In the genomic region with DNA sequence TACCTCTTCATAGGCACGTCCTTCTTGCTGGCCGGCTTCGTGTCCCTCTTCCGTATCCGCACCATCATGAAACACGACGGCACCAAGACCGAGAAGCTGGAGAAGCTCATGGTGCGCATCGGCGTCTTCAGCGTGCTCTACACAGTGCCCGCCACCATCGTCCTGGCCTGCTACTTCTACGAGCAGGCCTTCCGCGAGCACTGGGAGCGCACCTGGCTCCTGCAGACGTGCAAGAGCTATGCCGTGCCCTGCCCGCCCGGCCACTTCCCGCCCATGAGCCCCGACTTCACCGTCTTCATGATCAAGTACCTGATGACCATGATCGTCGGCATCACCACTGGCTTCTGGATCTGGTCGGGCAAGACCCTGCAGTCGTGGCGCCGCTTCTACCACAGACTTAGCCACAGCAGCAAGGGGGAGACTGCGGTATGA, we compare ENCODE assay signal across 13 cellular contexts. TPM values are rescaled to one million over a fixed set of nuclear protein-coding genes. Genes with fewer than 3 reads are reported as not detected.
DNase-seq lines count a peak whose midpoint lies in the region; ATAC-seq and TF ChIP-seq lines count a peak whose summit lies in the region.
"Had no signal": no experiment of that assay in that cellular context is flagged by ENCODE, and none has a peak within 500 bp of the region (broad histone marks: within the 10 kb centered on the region; RNA-seq: fewer than 3 reads in every experiment).

No MANE protein-coding gene starts in this region.

- peaks cover 10% of the 10 kb centered on the region for H3K4me1 Mint-ChIP-seq in activated naive CD8-positive, alpha-beta T cell treated with anti-CD3 and anti-CD28 coated beads for 36 hours

- DNase-seq in H7: no peak
- no peak for DNase-seq in astrocyte of the cerebellum (ENCODE audit: low read depth)
- DNase-seq in amniotic stem cell (lab: John Stamatoyannopoulos, UW): no peak
- DNase-seq in activated naive CD8-positive, alpha-beta T cell treated with anti-CD3 and anti-CD28 coated beads for 36 hours: no peak
- no peak for DNase-seq in mucosa of gallbladder (ENCODE audit: low spot score)
- DNase-seq: small intestine had no signal

- no peaks in the 10 kb centered on the region for H3K9me3 Mint-ChIP-seq in activated naive CD8-positive, alpha-beta T cell treated with anti-CD3 and anti-CD28 coated beads for 36 hours

- in situ Hi-C loops in astrocyte of the cerebellum (cut with HindIII; ENCODE audit: low sequenced_read_pairs): no loop called here

- H3K36me3 ChIP-seq in H7 (replicated peaks; ENCODE audit: control insufficient read depth, insufficient read depth, low read length) (peaks cover 6% of the 10 kb centered on the region), iPS-15b (ENCODE audit: control insufficient read depth, insufficient read depth, low read length) (peaks cover 35% of the 10 kb centered on the region), skeletal muscle tissue (ENCODE audit: control insufficient read depth in 3 of 3, insufficient read depth in 3 of 3, low read length in 3 of 3) (no peaks in the 10 kb centered on the region)
- H3K36me3 ChIP-seq: adrenal gland had no signal

- H3K9me3 ChIP-seq in iPS-15b (ENCODE audit: control insufficient read depth, insufficient read depth, low read length) (no peaks in the 10 kb centered on the region), skeletal muscle tissue (ENCODE audit: control insufficient read depth in 3 of 3, low read length in 3 of 3) (no peaks in the 10 kb centered on the region)
- H3K9me3 ChIP-seq: adrenal gland had no signal

- H3K4me3 ChIP-seq in H7 (ENCODE audit: insufficient read depth, low read depth, low read length) (peak overlapping the region; percentile 84), astrocyte of the cerebellum (ENCODE audit: low read depth, low read length) (peak overlapping the region; percentile 72), iPS-15b (ENCODE audit: low read depth, low read length) (peak overlapping the region; percentile 94), skeletal muscle tissue (ENCODE audit: low read length in 3 of 3) (peak overlapping the region; percentile 88 to 93 (median 91))
- H3K4me3 ChIP-seq: lung had no signal

- H3K4me3 Mint-ChIP-seq in activated naive CD8-positive, alpha-beta T cell treated with anti-CD3 and anti-CD28 coated beads for 36 hours: no peak overlapping the region

- TF ChIP-seq CTCF in astrocyte of the cerebellum (IDR thresholded peaks at IDR 0.05; ENCODE audit: low read depth, low read length, missing control alignments): no peak

- H3K27ac ChIP-seq in skeletal muscle tissue (ENCODE audit: low read depth, low read length): peak overlapping the region; percentile 94
- H3K27ac ChIP-seq: epithelial cell of prostate had no signal

- H3K27me3 ChIP-seq in H7 (ENCODE audit: control insufficient read depth, insufficient read depth, low read length) (peaks cover 11% of the 10 kb centered on the region; the same call in 1 of the 2 replicates), iPS-15b (ENCODE audit: control insufficient read depth, insufficient read depth, low read length) (no peaks in the 10 kb centered on the region), skeletal muscle tissue (ENCODE audit: control insufficient read depth in 3 of 3, insufficient read depth in 3 of 3, low read length in 3 of 3) (peaks cover 0 to 7% (median 2%) of the 10 kb centered on the region in 3 donors)

- H3K27ac Mint-ChIP-seq in activated naive CD8-positive, alpha-beta T cell treated with anti-CD3 and anti-CD28 coated beads for 36 hours: no peak overlapping the region

- H3K27me3 Mint-ChIP-seq in activated naive CD8-positive, alpha-beta T cell treated with anti-CD3 and anti-CD28 coated beads for 36 hours: peaks cover 43% of the 10 kb centered on the region

- peak overlapping the region; percentile 94 for H3K9ac ChIP-seq in iPS-15b (ENCODE audit: low read depth, low read length)
- H3K9ac ChIP-seq in skeletal muscle tissue (ENCODE audit: low read depth in 1 of 3, low read length in 3 of 3): peak overlapping the region in 2 of 3 donors; percentile 77 to 87

- ATAC-seq in HG02870 (IDR thresholded peaks at IDR 0.05; ENCODE audit: unreplicated experiment): no peak

- H3K4me1 ChIP-seq in iPS-15b (ENCODE audit: control insufficient read depth, insufficient read depth, low read length) (peaks cover 7% of the 10 kb centered on the region), skeletal muscle tissue (ENCODE audit: control insufficient read depth in 3 of 3, insufficient read depth in 3 of 3, low read length in 3 of 3) (peaks cover 26 to 46% (median 33%) of the 10 kb centered on the region in 3 donors)

- no peaks in the 10 kb centered on the region for H3K36me3 Mint-ChIP-seq in activated naive CD8-positive, alpha-beta T cell treated with anti-CD3 and anti-CD28 coated beads for 36 hours

RNA-seq across cellular contexts. Expression of a gene that starts 2.3 kb away (rescaled TPM):
- total RNA-seq in H7 (2014; rRNA removed; shearing (Covaris generic)): 103 and 114 TPM in 2 replicates
- total RNA-seq in skeletal muscle tissue (42.8 TPM), mucosa of gallbladder (10.4 TPM)
- total RNA-seq in activated naive CD8-positive, alpha-beta T cell treated with anti-CD3 and anti-CD28 coated beads for 36 hours: under 1 TPM; 0.52 to 0.68 TPM

RNA-seq across cellular contexts. Expression of a gene that starts 37.1 kb away (rescaled TPM):
- total RNA-seq in H7 (2014; rRNA removed; shearing (Covaris generic)): not detected in 2 replicates
- total RNA-seq in skeletal muscle tissue (under 0.01 TPM), mucosa of gallbladder (not detected)
- total RNA-seq in activated naive CD8-positive, alpha-beta T cell treated with anti-CD3 and anti-CD28 coated beads for 36 hours: not detected
- total RNA-seq: adrenal gland; T-helper 2 cell treated with Interferon-gamma antibody and Interleukin-4, amounts not matched to agents 100 ng/mL and 5 ng/mL, for 36 hours had no signal
